37 cellular contexts compared by ENCODE assay signal in genomic region chr6:43248791-43249190, GRCh38. TPM values are rescaled to one million over a fixed set of nuclear protein-coding genes. Genes with fewer than 3 reads are reported as not detected.
"Had no signal": no experiment of that assay in that cellular context is flagged by ENCODE, and none has a peak within 500 bp of the region (broad histone marks: within the 10 kb centered on the region; RNA-seq: fewer than 3 reads in every experiment).

No MANE protein-coding gene starts in this region.

- ATAC-seq: activated CD8-positive, alpha-beta T cell treated with anti-CD3 and anti-CD28 coated beads for 36 hours; activated naive CD4-positive, alpha-beta T cell treated with anti-CD3 and anti-CD28 coated beads, Interleukin-2, amount 50 U/mL, for 72 hours; activated T-cell treated with anti-CD3 and anti-CD28 coated beads, Interleukin-2, amount 50 U/mL, for 4 hours; activated T-cell treated with anti-CD3 and anti-CD28 coated beads, Interleukin-2, amount 50 U/mL, for 72 hours; activated T-helper 17 cell treated with anti-CD3 and anti-CD28 coated beads, Interleukin-2, amount 50 U/mL, for 72 hours; body of pancreas had no signal

- H3K27me3 ChIP-seq: adrenal gland had no signal

- DNase-seq: activated B cell treated with CpG ODN at 0.5 μM for 24 hours; activated CD4-positive, alpha-beta memory T cell treated with anti-CD3 and anti-CD28 coated beads for 36 hours; activated CD4-positive, alpha-beta T cell treated with anti-CD3 and anti-CD28 coated beads for 4 hours; activated CD4-positive, alpha-beta T cell treated with anti-CD3 and anti-CD28 coated beads, Interleukin-2, amount 10 ng/mL, durations not matched to agents 24 days and 14 days; activated CD4-positive, alpha-beta T cell treated with anti-CD3 and anti-CD28 coated beads, Interleukin-2, amount 50 U/mL, for 1 hour; activated CD4-positive, alpha-beta T cell treated with anti-CD3 and anti-CD28 coated beads, Interleukin-2, amount 50 U/mL, for 4 hours; activated CD4-positive, CD25-positive, alpha-beta regulatory T cell treated with anti-CD3 and anti-CD28 coated beads, Interleukin-2, amount 50 U/mL, for 72 hours; activated CD8-positive, alpha-beta memory T cell treated with anti-CD3 and anti-CD28 coated beads, Interleukin-2, amount 50 U/mL, for 4 hours; activated CD8-positive, alpha-beta T cell treated with anti-CD3 and anti-CD28 coated beads for 36 hours; activated effector memory CD4-positive, alpha-beta T cell treated with anti-CD3 and anti-CD28 coated beads, Interleukin-2, amount 50 U/mL, for 16 hours; activated gamma-delta T cell treated with Interleukin-2 at 50 U/mL for 16 hours; activated naive CD4-positive, alpha-beta T cell; activated naive CD4-positive, alpha-beta T cell treated with anti-CD3 and anti-CD28 coated beads for 36 hours; activated naive CD4-positive, alpha-beta T cell treated with anti-CD3 and anti-CD28 coated beads, Interleukin-2, amount 50 U/mL, for 16 hours; activated naive CD8-positive, alpha-beta T cell treated with anti-CD3 and anti-CD28 coated beads for 36 hours; activated T-cell treated with anti-CD3 and anti-CD28 coated beads for 4 hours; activated T-cell treated with anti-CD3 and anti-CD28 coated beads, Interleukin-2, amount 50 U/mL, for 1 hour; activated T-cell treated with anti-CD3 and anti-CD28 coated beads, Interleukin-2, amount 50 U/mL, for 4 hours; activated T-cell treated with anti-CD3 and anti-CD28 coated beads, Interleukin-2, amount 50 U/mL, for 72 hours; adrenal gland; amniotic stem cell; aorta; body of pancreas; brain microvascular endothelial cell; central memory CD4-positive, alpha-beta T cell; T-helper 2 cell; T-helper 9 cell had no signal

- H3K4me3 ChIP-seq: adrenal gland, body of pancreas, breast epithelium had no signal

- FAIRE-seq: astrocyte, TTC549 had no signal

- H3K27ac ChIP-seq: adrenal gland, body of pancreas, brain microvascular endothelial cell, breast epithelium, VCaP had no signal

- H3K36me3 ChIP-seq: adrenal gland, brain microvascular endothelial cell, breast epithelium had no signal

- H3K4me1 ChIP-seq: breast epithelium had no signal

- H3K9me3 ChIP-seq: adrenal gland, body of pancreas, breast epithelium had no signal

RNA-seq across cellular contexts. Expression of gene TTBK1, which starts 5.5 kb away (rescaled TPM):
- polyA plus RNA-seq: aorta had no signal

RNA-seq across cellular contexts. Expression of gene SLC22A7, which starts 49.3 kb away (rescaled TPM):
- total RNA-seq: activated B cell treated with CpG ODN at 0.5 μM for 24 hours; activated CD4-positive, alpha-beta memory T cell treated with anti-CD3 and anti-CD28 coated beads for 36 hours; activated CD4-positive, alpha-beta T cell treated with anti-CD3 and anti-CD28 coated beads, Interleukin-2, amount 10 ng/mL, durations not matched to agents 24 days and 14 days; activated CD8-positive, alpha-beta memory T cell treated with anti-CD3 and anti-CD28 coated beads for 36 hours; activated CD8-positive, alpha-beta T cell treated with anti-CD3 and anti-CD28 coated beads for 36 hours; activated naive CD4-positive, alpha-beta T cell treated with anti-CD3 and anti-CD28 coated beads for 36 hours; activated naive CD4-positive, alpha-beta T cell treated with anti-CD3 and anti-CD28 coated beads, Interleukin-2, amount 50 U/mL, for 72 hours; activated naive CD8-positive, alpha-beta T cell treated with anti-CD3 and anti-CD28 coated beads for 36 hours; activated T-cell treated with anti-CD3 and anti-CD28 coated beads, Interleukin-2, amount 50 U/mL, for 4 hours; activated T-cell treated with anti-CD3 and anti-CD28 coated beads, Interleukin-2, amount 50 U/mL, for 72 hours; activated T-helper 1 cell treated with anti-CD3 and anti-CD28 coated beads, Interleukin-12 subunit alpha, Interleukin-12 subunit beta, Interleukin-2, Interleukin-4 antibody, amounts not matched to agents 30 ng/mL and 10 ng/mL and 1 ng/mL, durations not matched to agents 14 hours and 24 hours and 36 hours; activated T-helper 17 cell treated with anti-CD3 and anti-CD28 coated beads, Interleukin-2, amount 50 U/mL, for 72 hours; aorta; astrocyte; body of pancreas; breast epithelium; cardiac septum; T-helper 1 cell treated with Interleukin-12 subunit alpha and Interleukin-12 subunit beta and Interleukin-4 antibody, amounts not matched to agents 30 ng/mL and 1 ng/mL, for 36 hours had no signal
- polyA plus RNA-seq: adrenal gland, aorta had no signal

RNA-seq across cellular contexts. Expression of gene CRIP3, which starts 59.8 kb away (rescaled TPM):
- total RNA-seq: activated T-helper 1 cell treated with anti-CD3 and anti-CD28 coated beads, Interleukin-12 subunit alpha, Interleukin-12 subunit beta, Interleukin-2, Interleukin-4 antibody, amounts not matched to agents 30 ng/mL and 10 ng/mL and 1 ng/mL, durations not matched to agents 14 hours and 24 hours and 36 hours; astrocyte; body of pancreas; T-helper 1 cell treated with Interleukin-12 subunit alpha and Interleukin-12 subunit beta and Interleukin-4 antibody, amounts not matched to agents 30 ng/mL and 1 ng/mL, for 36 hours had no signal
